ENCODE assay signal across 19 cellular contexts in the genomic region with DNA sequence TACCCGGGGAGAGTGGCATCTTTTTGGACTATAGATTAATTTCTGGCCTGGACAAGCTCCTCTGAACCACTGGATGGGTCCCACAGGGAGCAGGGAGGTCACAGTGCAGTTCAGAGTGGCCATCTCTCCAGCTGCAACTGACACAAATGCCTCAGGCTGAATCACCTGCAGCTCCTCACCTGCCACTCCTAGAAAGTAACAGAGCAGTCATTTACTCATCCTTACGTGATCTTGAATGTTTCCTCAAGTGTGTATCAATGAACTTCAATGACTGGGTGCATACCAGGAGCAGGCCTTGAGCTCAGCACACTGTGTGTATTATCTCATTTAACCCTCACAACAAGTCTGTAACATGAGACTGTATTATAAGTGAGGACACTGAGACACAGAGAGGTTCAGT. TPM values are rescaled to one million over a fixed set of nuclear protein-coding genes. Genes with fewer than 3 reads are reported as not detected.
A peak's percentile ranks its signal among the peaks of the same experiment; 100 is the strongest.
DNase-seq lines count a peak whose midpoint lies in the region; ATAC-seq and TF ChIP-seq lines count a peak whose summit lies in the region.
"Had no signal": no experiment of that assay in that cellular context is flagged by ENCODE, and none has a peak within 500 bp of the region (broad histone marks: within the 10 kb centered on the region; RNA-seq: fewer than 3 reads in every experiment).

No MANE protein-coding gene starts in this region.

- ATAC-seq in activated naive CD4-positive, alpha-beta T cell treated with anti-CD3 and anti-CD28 coated beads, Interleukin-2, amount 50 U/mL, for 72 hours = no peak
- peak; percentile 42; the same call in 1 of the 3 replicates for ATAC-seq in RWPE2 (ENCODE audit: low read depth)
- no peak for ATAC-seq in effector memory CD8-positive, alpha-beta T cell (replicated peaks)
- ATAC-seq: GM12878 had no signal

- H3K9me3 ChIP-seq in RWPE2 (ENCODE audit: severe bottlenecking) = no peaks in the 10 kb centered on the region
- H3K9me3 ChIP-seq in sigmoid colon = no peaks in the 10 kb centered on the region

- TF ChIP-seq CTCF in RWPE2 (IDR thresholded peaks at IDR 0.05; ENCODE audit: poor library complexity, severe bottlenecking) (no peak), sigmoid colon (IDR thresholded peaks at IDR 0.05) (no peak)

- no peaks in the 10 kb centered on the region for H3K27me3 ChIP-seq in RWPE2 (ENCODE audit: insufficient read depth, poor library complexity, severe bottlenecking)
- H3K27me3 ChIP-seq in sigmoid colon = no peaks in the 10 kb centered on the region

- no peak overlapping the region for H3K4me3 Mint-ChIP-seq in effector memory CD8-positive, alpha-beta T cell
- H3K4me3 Mint-ChIP-seq: B cell; CD4-positive, alpha-beta T cell; HFFc6 had no signal

- no peaks in the 10 kb centered on the region for H3K9me3 Mint-ChIP-seq in activated naive CD4-positive, alpha-beta T cell treated with anti-CD3 and anti-CD28 coated beads, Interleukin-2, amount 50 U/mL, for 72 hours
- no peaks in the 10 kb centered on the region for H3K9me3 Mint-ChIP-seq in effector memory CD8-positive, alpha-beta T cell
- H3K9me3 Mint-ChIP-seq: HFFc6 had no signal

- peaks cover 0 to 5% of the 10 kb centered on the region in 2 donors for H3K36me3 Mint-ChIP-seq in activated naive CD4-positive, alpha-beta T cell treated with anti-CD3 and anti-CD28 coated beads, Interleukin-2, amount 50 U/mL, for 72 hours
- H3K36me3 Mint-ChIP-seq in effector memory CD8-positive, alpha-beta T cell (ENCODE audit: insufficient read depth) = peaks cover 3% of the 10 kb centered on the region

- H3K27ac ChIP-seq in RWPE2 (ENCODE audit: poor library complexity, severe bottlenecking) (no peak overlapping the region), sigmoid colon (no peak overlapping the region)
- H3K27ac ChIP-seq: HL-60 had no signal

- TF ChIP-seq POLR2A in sigmoid colon (IDR thresholded peaks at IDR 0.05) = no peak

- no peak for DNase-seq in activated naive CD4-positive, alpha-beta T cell treated with anti-CD3 and anti-CD28 coated beads, Interleukin-2, amount 50 U/mL, for 72 hours (ENCODE audit: low spot score in 2 of 2)
- no peak for DNase-seq in activated naive CD4-positive, alpha-beta T cell treated with Interleukin-2 at 50 U/mL for 16 hours
- no peak for DNase-seq in RWPE2 (ENCODE audit: low spot score)
- no peak for DNase-seq in effector memory CD8-positive, alpha-beta T cell
- DNase-seq in kidney tubule cell (ENCODE audit: low spot score) = peak; percentile 35
- no peak for DNase-seq in sigmoid colon
- DNase-seq in stimulated activated CD4-positive, alpha-beta T cell treated with anti-CD3 and anti-CD28 coated beads, Interleukin-2, amount 100 ng/mL, for 24 hours = no peak
- DNase-seq: C1 segment of cervical spinal cord; Calu3; CD4-positive, alpha-beta T cell; DMS 273 treated with DMSO at 0.1 percent for 48 hours; DMS79; HCEC 1CT; HFFc6 had no signal

- peak overlapping the region; percentile 25 to 63 for H3K27ac Mint-ChIP-seq in activated naive CD4-positive, alpha-beta T cell treated with anti-CD3 and anti-CD28 coated beads, Interleukin-2, amount 50 U/mL, for 72 hours
- peak overlapping the region; percentile 66 to 91 for H3K27ac Mint-ChIP-seq in effector memory CD8-positive, alpha-beta T cell
- H3K27ac Mint-ChIP-seq: B cell; CD4-positive, alpha-beta T cell; HFFc6 had no signal

- intact Hi-C loops in sigmoid colon (cut with DNase I) = no loop called here

- 79 to 83% methylated on average over 2 of the region's 2 CpGs for WGBS in sigmoid colon, 2 donors

- H3K27me3 Mint-ChIP-seq in effector memory CD8-positive, alpha-beta T cell = peaks cover 0 to 11% of the 10 kb centered on the region in 2 donors
- H3K27me3 Mint-ChIP-seq: CD4-positive, alpha-beta T cell had no signal

- no peak overlapping the region for H3K4me3 ChIP-seq in RWPE2 (ENCODE audit: severe bottlenecking)
- no peak overlapping the region for H3K4me3 ChIP-seq in sigmoid colon
- H3K4me3 ChIP-seq: GM12878 had no signal

- H3K36me3 ChIP-seq in RWPE2 (ENCODE audit: low read depth) = no peaks in the 10 kb centered on the region
- H3K36me3 ChIP-seq in sigmoid colon = no peaks in the 10 kb centered on the region

- H3K4me1 Mint-ChIP-seq in effector memory CD8-positive, alpha-beta T cell (ENCODE audit: low read depth in 2 of 2) = peaks cover 24 to 25% of the 10 kb centered on the region in 2 donors

- no peak for TF ChIP-seq EP300 in sigmoid colon (IDR thresholded peaks at IDR 0.05)

- H3K4me1 ChIP-seq in RWPE2 (ENCODE audit: insufficient read depth, poor library complexity, severe bottlenecking) = no peaks in the 10 kb centered on the region
- H3K4me1 ChIP-seq in sigmoid colon = no peaks in the 10 kb centered on the region

RNA-seq across cellular contexts. Expression of gene SIRPG, which starts 40.0 kb away (rescaled TPM):
- 10 to 100 TPM; 46.9 to 67.8 TPM for total RNA-seq in activated naive CD4-positive, alpha-beta T cell treated with anti-CD3 and anti-CD28 coated beads, Interleukin-2, amount 50 U/mL, for 72 hours
- under 1 TPM in 1 of 4 donors, not detected in 3; 0.27 TPM for total RNA-seq in sigmoid colon
- polyA plus RNA-seq in sigmoid colon = 10 to 100 TPM in 1 of 3 donors, under 1 TPM in 1, not detected in 1; 0.60 to 11.0 TPM
- total RNA-seq: B cell, Calu3, G401, H4, HFFc6 had no signal

Comparison
In these comparisons a context has a peak if more than half of its experiments do, and no peak if none do; other contexts are left out.
1. RNA of gene SIRPG, which starts 40.0 kb away (total RNA-seq): 46.9 to 67.8 TPM in activated naive CD4-positive, alpha-beta T cell treated with anti-CD3 and anti-CD28 coated beads, Interleukin-2, amount 50 U/mL, for 72 hours; 0.27 TPM in sigmoid colon; every median in the first group is over 10 times any median in the second.